Comparison of ENCODE assay signal across 9 cellular contexts in the genomic region with DNA sequence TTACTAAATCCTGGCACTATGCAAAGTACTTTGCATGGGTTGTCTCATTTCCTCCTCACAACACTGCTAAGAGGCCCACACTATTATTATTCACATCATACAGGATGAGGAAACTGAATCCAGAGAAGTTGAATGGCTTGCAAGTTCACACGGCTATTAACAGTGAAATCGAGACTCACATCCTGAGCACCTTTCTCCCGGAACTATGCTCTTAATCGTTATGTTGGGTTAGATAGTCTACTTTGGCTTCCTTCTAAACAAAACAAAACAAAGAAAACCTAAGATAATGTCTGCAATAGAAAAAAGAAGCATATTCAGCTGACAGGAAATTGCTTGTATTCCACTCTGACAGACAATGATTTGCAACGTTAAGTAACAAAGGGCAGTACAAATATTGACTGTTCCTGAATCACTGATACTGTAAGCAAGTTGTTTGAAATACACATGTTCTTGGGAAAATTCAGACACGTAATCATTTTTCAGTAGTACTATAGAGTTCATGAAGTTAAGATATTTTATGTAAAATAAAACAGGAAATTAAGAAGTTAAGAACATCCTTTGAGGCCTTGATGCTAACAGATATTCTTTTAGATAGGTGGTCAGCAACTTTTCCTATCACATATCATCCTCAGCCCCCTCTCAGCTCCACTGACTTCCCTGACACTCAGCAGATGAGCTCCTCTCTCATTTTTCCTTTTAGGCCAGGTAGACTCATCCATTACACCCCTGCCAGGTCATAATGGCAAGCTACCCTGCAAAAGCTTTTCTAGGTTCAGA. TPM values are rescaled to one million over a fixed set of nuclear protein-coding genes. Genes with fewer than 3 reads are reported as not detected.
A peak's percentile ranks its signal among the peaks of the same experiment; 100 is the strongest.
DNase-seq lines count a peak whose midpoint lies in the region.
"Had no signal": no experiment of that assay in that cellular context is flagged by ENCODE, and none has a peak within 500 bp of the region (broad histone marks: within the 10 kb centered on the region; RNA-seq: fewer than 3 reads in every experiment).

No MANE protein-coding gene starts in this region.

- H4K91ac ChIP-seq in mesenchymal stem cell (ENCODE audit: low read length), result no peak overlapping the region

- intact Hi-C loops in activated T-helper 1 cell treated with anti-CD3 and anti-CD28 coated beads, Interleukin-12 subunit alpha, Interleukin-12 subunit beta, Interleukin-2, Interleukin-4 antibody, amounts not matched to agents 30 ng/mL and 10 ng/mL and 1 ng/mL, durations not matched to agents 14 hours and 24 hours and 36 hours (cut with micrococcal nuclease), result loop anchor here (1.0 to 10.0 kb wide), 3 partner anchors 26 to 130 kb away; a partner anchor contains a TSS

- no peaks in the 10 kb centered on the region for H3K79me1 ChIP-seq in mesenchymal stem cell (replicated peaks; ENCODE audit: low read length, poor library complexity, severe bottlenecking)

- peak overlapping the region in 1 of 2 experiments; percentile 51 for H2BK12ac ChIP-seq in mesenchymal stem cell (ENCODE audit: low read length in 2 of 2)

- H3K14ac ChIP-seq in mesenchymal stem cell (ENCODE audit: low read length in 2 of 2), result no peak overlapping the region

- H3K36me3 ChIP-seq in mesenchymal stem cell (ENCODE audit: control insufficient read depth in 1 of 2, insufficient read depth in 2 of 2, low read depth in 1 of 2, low read length in 2 of 2), result no peaks in the 10 kb centered on the region

- H3K9me3 ChIP-seq in mesenchymal stem cell (ENCODE audit: control insufficient read depth, low read length), result no peaks in the 10 kb centered on the region

- no peak overlapping the region for H2AK5ac ChIP-seq in mesenchymal stem cell (ENCODE audit: low read length, severe bottlenecking)

- no peak overlapping the region for H2AFZ ChIP-seq in mesenchymal stem cell (ENCODE audit: low read depth, low read length)

- H2BK120ac ChIP-seq in mesenchymal stem cell (ENCODE audit: low read depth, low read length), result no peak overlapping the region

- peak overlapping the region in 1 of 2 experiments; percentile 28 for H3K18ac ChIP-seq in mesenchymal stem cell (ENCODE audit: low read depth in 1 of 2, low read length in 2 of 2)

- peaks cover 58% of the 10 kb centered on the region for H3K4me1 Mint-ChIP-seq in activated T-helper 1 cell treated with anti-CD3 and anti-CD28 coated beads, Interleukin-12 subunit alpha, Interleukin-12 subunit beta, Interleukin-2, Interleukin-4 antibody, amounts not matched to agents 30 ng/mL and 10 ng/mL and 1 ng/mL, durations not matched to agents 14 hours and 24 hours and 36 hours (ENCODE audit: low read depth)

- DNase-seq in COLO668 (lab: John Stamatoyannopoulos, UW; ENCODE audit: unreplicated experiment), result peak; percentile 23
- DNase-seq in NCI-H1436 treated with DMSO at 0.1 percent for 48 hours (lab: John Stamatoyannopoulos, UW), result peak; percentile 16
- no peak for DNase-seq in activated T-helper 1 cell treated with anti-CD3 and anti-CD28 coated beads, Interleukin-12 subunit alpha, Interleukin-12 subunit beta, Interleukin-2, Interleukin-4 antibody, amounts not matched to agents 30 ng/mL and 10 ng/mL and 1 ng/mL, durations not matched to agents 14 hours and 24 hours and 36 hours (ENCODE audit: low spot score)
- DNase-seq in mesenchymal stem cell, result peak; percentile 48
- DNase-seq in stimulated activated naive CD4-positive, alpha-beta T cell treated with Interleukin-2 at 50 U/mL for 16 hours (lab: John Stamatoyannopoulos, UW), result no peak
- DNase-seq in NAMALWA (ENCODE audit: low spot score), result no peak
- no peak for DNase-seq in NCI-H128 (lab: John Stamatoyannopoulos, UW; ENCODE audit: unreplicated experiment)
- DNase-seq in AG08396 (ENCODE audit: low spot score), result no peak
- DNase-seq: nucleus accumbens had no signal

- no peaks in the 10 kb centered on the region for H3K9me3 Mint-ChIP-seq in activated T-helper 1 cell treated with anti-CD3 and anti-CD28 coated beads, Interleukin-12 subunit alpha, Interleukin-12 subunit beta, Interleukin-2, Interleukin-4 antibody, amounts not matched to agents 30 ng/mL and 10 ng/mL and 1 ng/mL, durations not matched to agents 14 hours and 24 hours and 36 hours

- H2BK5ac ChIP-seq in mesenchymal stem cell (ENCODE audit: low read depth, low read length, poor library complexity, severe bottlenecking), result no peak overlapping the region

- H3K27me3 Mint-ChIP-seq in activated T-helper 1 cell treated with anti-CD3 and anti-CD28 coated beads, Interleukin-12 subunit alpha, Interleukin-12 subunit beta, Interleukin-2, Interleukin-4 antibody, amounts not matched to agents 30 ng/mL and 10 ng/mL and 1 ng/mL, durations not matched to agents 14 hours and 24 hours and 36 hours (ENCODE audit: insufficient read depth), result peaks cover 5% of the 10 kb centered on the region

- no peak overlapping the region for H3K4me3 ChIP-seq in mesenchymal stem cell (ENCODE audit: insufficient read depth in 1 of 2, low read depth in 1 of 2, low read length in 2 of 2)

- peak overlapping the region; percentile 31 for H3K27ac Mint-ChIP-seq in activated T-helper 1 cell treated with anti-CD3 and anti-CD28 coated beads, Interleukin-12 subunit alpha, Interleukin-12 subunit beta, Interleukin-2, Interleukin-4 antibody, amounts not matched to agents 30 ng/mL and 10 ng/mL and 1 ng/mL, durations not matched to agents 14 hours and 24 hours and 36 hours

- H3K4me3 Mint-ChIP-seq in activated T-helper 1 cell treated with anti-CD3 and anti-CD28 coated beads, Interleukin-12 subunit alpha, Interleukin-12 subunit beta, Interleukin-2, Interleukin-4 antibody, amounts not matched to agents 30 ng/mL and 10 ng/mL and 1 ng/mL, durations not matched to agents 14 hours and 24 hours and 36 hours, result no peak overlapping the region

- H4K8ac ChIP-seq in mesenchymal stem cell (ENCODE audit: low read length), result no peak overlapping the region

- H2BK15ac ChIP-seq in mesenchymal stem cell (ENCODE audit: low read depth, poor library complexity, severe bottlenecking), result no peak overlapping the region

- no peak overlapping the region for H3K27ac ChIP-seq in mesenchymal stem cell (ENCODE audit: low read length, poor library complexity, severe bottlenecking)

- peaks cover 1% of the 10 kb centered on the region for H3K4me1 ChIP-seq in mesenchymal stem cell (ENCODE audit: control insufficient read depth, insufficient read depth, low read depth, low read length)

- WGBS in mesenchymal stem cell, result 42% methylated on average over 2 of the region's 6 CpGs

- H3K27me3 ChIP-seq in mesenchymal stem cell (ENCODE audit: control insufficient read depth in 1 of 2, insufficient read depth in 1 of 2, low read length in 2 of 2), result no peaks in the 10 kb centered on the region

- H3K4ac ChIP-seq in mesenchymal stem cell (ENCODE audit: low read depth in 1 of 2, low read length in 2 of 2), result no peak overlapping the region

- H3K4me2 ChIP-seq in mesenchymal stem cell (ENCODE audit: low read length, poor library complexity, severe bottlenecking), result no peak overlapping the region

- H3K36me3 Mint-ChIP-seq in activated T-helper 1 cell treated with anti-CD3 and anti-CD28 coated beads, Interleukin-12 subunit alpha, Interleukin-12 subunit beta, Interleukin-2, Interleukin-4 antibody, amounts not matched to agents 30 ng/mL and 10 ng/mL and 1 ng/mL, durations not matched to agents 14 hours and 24 hours and 36 hours (ENCODE audit: low read depth), result no peaks in the 10 kb centered on the region

- H3K23ac ChIP-seq in mesenchymal stem cell (ENCODE audit: low read length in 2 of 2), result no peak overlapping the region

- H3K9ac ChIP-seq in mesenchymal stem cell (ENCODE audit: low read length), result no peak overlapping the region

RNA-seq across cellular contexts. Expression of a gene that starts 40.7 kb away (rescaled TPM):
- total RNA-seq in activated T-helper 1 cell treated with anti-CD3 and anti-CD28 coated beads, Interleukin-12 subunit alpha, Interleukin-12 subunit beta, Interleukin-2, Interleukin-4 antibody, amounts not matched to agents 30 ng/mL and 10 ng/mL and 1 ng/mL, durations not matched to agents 14 hours and 24 hours and 36 hours, result 0.78 and 0.83 TPM in 2 replicates
- polyA plus RNA-seq in mesenchymal stem cell (2013, experiment 1 of 2), result not detected
- not detected for polyA plus RNA-seq in mesenchymal stem cell (2013, experiment 2 of 2)

RNA-seq across cellular contexts. Expression of a gene that starts 57.6 kb away (rescaled TPM):
- total RNA-seq in activated T-helper 1 cell treated with anti-CD3 and anti-CD28 coated beads, Interleukin-12 subunit alpha, Interleukin-12 subunit beta, Interleukin-2, Interleukin-4 antibody, amounts not matched to agents 30 ng/mL and 10 ng/mL and 1 ng/mL, durations not matched to agents 14 hours and 24 hours and 36 hours, result 0.13 and 0.17 TPM in 2 replicates
- polyA plus RNA-seq in mesenchymal stem cell (2013, experiment 1 of 2), result not detected
- polyA plus RNA-seq in mesenchymal stem cell (2013, experiment 2 of 2), result not detected

Comparison
In these comparisons a context has a peak if more than half of its experiments do, and no peak if none do; other contexts are left out.
1. DNase-seq: peak in COLO668 (single experiment), NCI-H1436 treated with DMSO at 0.1 percent for 48 hours (single experiment) and mesenchymal stem cell (single experiment); none in activated T-helper 1 cell treated with anti-CD3 and anti-CD28 coated beads, Interleukin-12 subunit alpha, Interleukin-12 subunit beta, Interleukin-2, Interleukin-4 antibody, amounts not matched to agents 30 ng/mL and 10 ng/mL and 1 ng/mL, durations not matched to agents 14 hours and 24 hours and 36 hours (single experiment), stimulated activated naive CD4-positive, alpha-beta T cell treated with Interleukin-2 at 50 U/mL for 16 hours (single experiment), NAMALWA (single experiment), NCI-H128 (single experiment) and AG08396 (single experiment).